ENCODE assay signal across 39 cellular contexts in genomic region chr9:116496167-116496566, GRCh38.
"Had no signal": no experiment of that assay in that cellular context is flagged by ENCODE, and none has a peak within 500 bp of the region (broad histone marks: within the 10 kb centered on the region; RNA-seq: fewer than 3 reads in every experiment).

No MANE protein-coding gene starts in this region.

- H3K36me3 ChIP-seq: ascending aorta, cardiac muscle cell had no signal

- H3K4me1 Mint-ChIP-seq: activated B cell treated with CpG ODN at 0.5 μM for 24 hours; activated CD4-positive, alpha-beta T cell treated with anti-CD3 and anti-CD28 coated beads, Interleukin-2, amount 10 ng/mL, durations not matched to agents 24 days and 14 days; activated naive CD4-positive, alpha-beta T cell treated with anti-CD3 and anti-CD28 coated beads, Interleukin-2, amount 10 ng/mL, durations not matched to agents 7 days and 5 days; activated naive CD4-positive, alpha-beta T cell treated with anti-CD3 and anti-CD28 coated beads, Interleukin-2, amount 50 U/mL, for 24 hours; activated naive CD8-positive, alpha-beta T cell treated with anti-CD3 and anti-CD28 coated beads, Interleukin-2, amount 10 ng/mL, durations not matched to agents 7 days and 5 days; activated naive CD8-positive, alpha-beta T cell treated with anti-CD3 and anti-CD28 coated beads, Interleukin-2, amount 50 U/mL, for 24 hours; activated T-helper 17 cell treated with anti-CD3 and anti-CD28 coated beads, Interleukin-2, amount 50 U/mL, for 72 hours; central memory CD8-positive, alpha-beta T cell had no signal

- H3K27me3 Mint-ChIP-seq: activated CD4-positive, alpha-beta memory T cell treated with anti-CD3 and anti-CD28 coated beads for 36 hours; activated CD4-positive, alpha-beta T cell treated with anti-CD3 and anti-CD28 coated beads, Interleukin-2, amount 10 ng/mL, durations not matched to agents 24 days and 14 days; activated CD8-positive, alpha-beta T cell treated with anti-CD3 and anti-CD28 coated beads for 36 hours; activated naive CD4-positive, alpha-beta T cell treated with anti-CD3 and anti-CD28 coated beads, Interleukin-2, amount 10 ng/mL, durations not matched to agents 7 days and 5 days; activated naive CD4-positive, alpha-beta T cell treated with anti-CD3 and anti-CD28 coated beads, Interleukin-2, amount 50 U/mL, for 24 hours; activated naive CD8-positive, alpha-beta T cell; activated naive CD8-positive, alpha-beta T cell treated with anti-CD3 and anti-CD28 coated beads, Interleukin-2, amount 10 ng/mL, durations not matched to agents 7 days and 5 days; activated naive CD8-positive, alpha-beta T cell treated with anti-CD3 and anti-CD28 coated beads, Interleukin-2, amount 50 U/mL, for 24 hours; activated T-helper 17 cell treated with anti-CD3 and anti-CD28 coated beads, Interleukin-2, amount 50 U/mL, for 72 hours; central memory CD8-positive, alpha-beta T cell had no signal

- H3K27me3 ChIP-seq: ascending aorta, cardiac muscle cell had no signal

- FAIRE-seq: bronchial epithelial cell, TTC549 had no signal

- H3K36me3 Mint-ChIP-seq: activated CD4-positive, alpha-beta memory T cell treated with anti-CD3 and anti-CD28 coated beads for 36 hours; activated naive CD4-positive, alpha-beta T cell treated with anti-CD3 and anti-CD28 coated beads, Interleukin-2, amount 10 ng/mL, durations not matched to agents 7 days and 5 days; activated naive CD4-positive, alpha-beta T cell treated with anti-CD3 and anti-CD28 coated beads, Interleukin-2, amount 50 U/mL, for 24 hours; activated naive CD8-positive, alpha-beta T cell; activated naive CD8-positive, alpha-beta T cell treated with anti-CD3 and anti-CD28 coated beads, Interleukin-2, amount 10 ng/mL, durations not matched to agents 7 days and 5 days; brain had no signal

- H3K9me3 ChIP-seq: ascending aorta had no signal

- H3K4me1 ChIP-seq: ascending aorta had no signal

- H3K4me3 Mint-ChIP-seq: activated B cell treated with CpG ODN at 0.5 μM for 24 hours; activated CD4-positive, alpha-beta memory T cell treated with anti-CD3 and anti-CD28 coated beads for 36 hours; activated CD4-positive, alpha-beta T cell treated with anti-CD3 and anti-CD28 coated beads, Interleukin-2, amount 10 ng/mL, durations not matched to agents 24 days and 14 days; activated CD8-positive, alpha-beta T cell treated with anti-CD3 and anti-CD28 coated beads for 36 hours; activated naive CD4-positive, alpha-beta T cell treated with anti-CD3 and anti-CD28 coated beads, Interleukin-2, amount 10 ng/mL, durations not matched to agents 7 days and 5 days; activated naive CD4-positive, alpha-beta T cell treated with anti-CD3 and anti-CD28 coated beads, Interleukin-2, amount 50 U/mL, for 24 hours; activated naive CD8-positive, alpha-beta T cell; activated naive CD8-positive, alpha-beta T cell treated with anti-CD3 and anti-CD28 coated beads, Interleukin-2, amount 10 ng/mL, durations not matched to agents 7 days and 5 days; activated naive CD8-positive, alpha-beta T cell treated with anti-CD3 and anti-CD28 coated beads, Interleukin-2, amount 50 U/mL, for 24 hours; activated T-cell treated with anti-CD3 and anti-CD28 coated beads, Interleukin-2, amount 50 U/mL, for 4 hours; activated T-cell treated with anti-CD3 and anti-CD28 coated beads, Interleukin-2, amount 50 U/mL, for 72 hours; activated T-helper 1 cell treated with anti-CD3 and anti-CD28 coated beads, Interleukin-12 subunit alpha, Interleukin-12 subunit beta, Interleukin-2, Interleukin-4 antibody, amounts not matched to agents 30 ng/mL and 10 ng/mL and 1 ng/mL, durations not matched to agents 14 hours and 24 hours and 36 hours; activated T-helper 17 cell treated with anti-CD3 and anti-CD28 coated beads, Interleukin-2, amount 50 U/mL, for 72 hours; brain; central memory CD8-positive, alpha-beta T cell; T-helper 1 cell treated with Interleukin-12 subunit alpha and Interleukin-12 subunit beta and Interleukin-4 antibody, amounts not matched to agents 30 μg/mL and 1 μg/mL, for 36 hours; T-helper 2 cell treated with Interferon-gamma antibody and Interleukin-4, amounts not matched to agents 5 μg/mL and 100 μg/mL, for 36 hours had no signal

- DNase-seq: activated B cell treated with CpG ODN at 0.5 μM for 24 hours; activated CD4-positive, alpha-beta memory T cell treated with anti-CD3 and anti-CD28 coated beads for 36 hours; activated CD4-positive, alpha-beta T cell treated with anti-CD3 and anti-CD28 coated beads for 4 hours; activated CD4-positive, alpha-beta T cell treated with anti-CD3 and anti-CD28 coated beads, Interleukin-2, amount 10 ng/mL, durations not matched to agents 24 days and 14 days; activated CD4-positive, alpha-beta T cell treated with anti-CD3 and anti-CD28 coated beads, Interleukin-2, amount 50 U/mL, for 1 hour; activated CD4-positive, alpha-beta T cell treated with anti-CD3 and anti-CD28 coated beads, Interleukin-2, amount 50 U/mL, for 4 hours; activated CD4-positive, CD25-positive, alpha-beta regulatory T cell treated with anti-CD3 and anti-CD28 coated beads, Interleukin-2, amount 50 U/mL, for 72 hours; activated CD8-positive, alpha-beta memory T cell treated with anti-CD3 and anti-CD28 coated beads, Interleukin-2, amount 50 U/mL, for 4 hours; activated CD8-positive, alpha-beta T cell treated with anti-CD3 and anti-CD28 coated beads for 36 hours; activated gamma-delta T cell; activated naive CD4-positive, alpha-beta T cell treated with anti-CD3 and anti-CD28 coated beads, Interleukin-2, amount 10 ng/mL, durations not matched to agents 7 days and 5 days; activated naive CD4-positive, alpha-beta T cell treated with Interleukin-2 at 50 U/mL for 16 hours; activated naive CD8-positive, alpha-beta T cell treated with anti-CD3 and anti-CD28 coated beads, Interleukin-2, amount 10 ng/mL, durations not matched to agents 7 days and 5 days; activated naive CD8-positive, alpha-beta T cell treated with anti-CD3 and anti-CD28 coated beads, Interleukin-2, amount 50 U/mL, for 24 hours; activated T-cell treated with anti-CD3 and anti-CD28 coated beads for 4 hours; activated T-cell treated with anti-CD3 and anti-CD28 coated beads, Interleukin-2, amount 50 U/mL, for 1 hour; activated T-cell treated with anti-CD3 and anti-CD28 coated beads, Interleukin-2, amount 50 U/mL, for 4 hours; activated T-cell treated with anti-CD3 and anti-CD28 coated beads, Interleukin-2, amount 50 U/mL, for 72 hours; amygdala; anterior cingulate cortex; caudate nucleus; cerebellar nuclear complex; SW 1271; T-helper 1 cell; T-helper 2 cell; T-helper 9 cell had no signal

- ATAC-seq: activated CD8-positive, alpha-beta T cell treated with anti-CD3 and anti-CD28 coated beads for 36 hours; activated naive CD8-positive, alpha-beta T cell treated with anti-CD3 and anti-CD28 coated beads, Interleukin-2, amount 50 U/mL, for 24 hours; activated T-cell treated with anti-CD3 and anti-CD28 coated beads, Interleukin-2, amount 50 U/mL, for 4 hours; activated T-cell treated with anti-CD3 and anti-CD28 coated beads, Interleukin-2, amount 50 U/mL, for 72 hours; activated T-helper 17 cell treated with anti-CD3 and anti-CD28 coated beads, Interleukin-2, amount 50 U/mL, for 72 hours had no signal

- H3K27ac Mint-ChIP-seq: activated B cell treated with CpG ODN at 0.5 μM for 24 hours; activated CD4-positive, alpha-beta memory T cell treated with anti-CD3 and anti-CD28 coated beads for 36 hours; activated CD4-positive, alpha-beta T cell treated with anti-CD3 and anti-CD28 coated beads, Interleukin-2, amount 10 ng/mL, durations not matched to agents 24 days and 14 days; activated CD8-positive, alpha-beta T cell treated with anti-CD3 and anti-CD28 coated beads for 36 hours; activated naive CD4-positive, alpha-beta T cell treated with anti-CD3 and anti-CD28 coated beads, Interleukin-2, amount 10 ng/mL, durations not matched to agents 7 days and 5 days; activated naive CD4-positive, alpha-beta T cell treated with anti-CD3 and anti-CD28 coated beads, Interleukin-2, amount 50 U/mL, for 24 hours; activated naive CD8-positive, alpha-beta T cell; activated naive CD8-positive, alpha-beta T cell treated with anti-CD3 and anti-CD28 coated beads, Interleukin-2, amount 10 ng/mL, durations not matched to agents 7 days and 5 days; activated naive CD8-positive, alpha-beta T cell treated with anti-CD3 and anti-CD28 coated beads, Interleukin-2, amount 50 U/mL, for 24 hours; activated T-cell treated with anti-CD3 and anti-CD28 coated beads, Interleukin-2, amount 50 U/mL, for 72 hours; activated T-helper 1 cell treated with anti-CD3 and anti-CD28 coated beads, Interleukin-12 subunit alpha, Interleukin-12 subunit beta, Interleukin-2, Interleukin-4 antibody, amounts not matched to agents 30 ng/mL and 10 ng/mL and 1 ng/mL, durations not matched to agents 14 hours and 24 hours and 36 hours; activated T-helper 17 cell treated with anti-CD3 and anti-CD28 coated beads, Interleukin-2, amount 50 U/mL, for 72 hours; brain; T-helper 1 cell treated with Interleukin-12 subunit alpha and Interleukin-12 subunit beta and Interleukin-4 antibody, amounts not matched to agents 30 μg/mL and 1 μg/mL, for 36 hours; T-helper 2 cell treated with Interferon-gamma antibody and Interleukin-4, amounts not matched to agents 5 μg/mL and 100 μg/mL, for 36 hours had no signal

- H3K9me3 Mint-ChIP-seq: activated B cell treated with CpG ODN at 0.5 μM for 24 hours; activated CD4-positive, alpha-beta memory T cell treated with anti-CD3 and anti-CD28 coated beads for 36 hours; activated CD4-positive, alpha-beta T cell treated with anti-CD3 and anti-CD28 coated beads, Interleukin-2, amount 10 ng/mL, durations not matched to agents 24 days and 14 days; activated CD8-positive, alpha-beta T cell treated with anti-CD3 and anti-CD28 coated beads for 36 hours; activated naive CD4-positive, alpha-beta T cell treated with anti-CD3 and anti-CD28 coated beads, Interleukin-2, amount 10 ng/mL, durations not matched to agents 7 days and 5 days; activated naive CD4-positive, alpha-beta T cell treated with anti-CD3 and anti-CD28 coated beads, Interleukin-2, amount 50 U/mL, for 24 hours; activated naive CD8-positive, alpha-beta T cell treated with anti-CD3 and anti-CD28 coated beads, Interleukin-2, amount 10 ng/mL, durations not matched to agents 7 days and 5 days; activated naive CD8-positive, alpha-beta T cell treated with anti-CD3 and anti-CD28 coated beads, Interleukin-2, amount 50 U/mL, for 24 hours; activated T-cell treated with anti-CD3 and anti-CD28 coated beads, Interleukin-2, amount 50 U/mL, for 4 hours; activated T-cell treated with anti-CD3 and anti-CD28 coated beads, Interleukin-2, amount 50 U/mL, for 72 hours; activated T-helper 1 cell treated with anti-CD3 and anti-CD28 coated beads, Interleukin-12 subunit alpha, Interleukin-12 subunit beta, Interleukin-2, Interleukin-4 antibody, amounts not matched to agents 30 ng/mL and 10 ng/mL and 1 ng/mL, durations not matched to agents 14 hours and 24 hours and 36 hours; activated T-helper 17 cell treated with anti-CD3 and anti-CD28 coated beads, Interleukin-2, amount 50 U/mL, for 72 hours; brain; central memory CD8-positive, alpha-beta T cell; T-helper 1 cell treated with Interleukin-12 subunit alpha and Interleukin-12 subunit beta and Interleukin-4 antibody, amounts not matched to agents 30 μg/mL and 1 μg/mL, for 36 hours; T-helper 2 cell treated with Interferon-gamma antibody and Interleukin-4, amounts not matched to agents 5 μg/mL and 100 μg/mL, for 36 hours had no signal

- H3K4me3 ChIP-seq: ascending aorta, cardiac muscle cell had no signal

- H3K27ac ChIP-seq: ascending aorta, cardiac muscle cell, VCaP had no signal
